In genomic region chr20:33915726-33916331, GRCh38 we compare ENCODE assay signal across 8 cellular contexts.
A peak's percentile ranks its signal among the peaks of the same experiment; 100 is the strongest.
DNase-seq lines count a peak whose midpoint lies in the region; ATAC-seq and TF ChIP-seq lines count a peak whose summit lies in the region.

No MANE protein-coding gene starts in this region.

- H2AFZ ChIP-seq in MM.1S (ENCODE audit: low read length), result no peak overlapping the region

- 0 out of 2 replicates have a peak, but pooled peaks cover 11% of the 10 kb centered on the region for H3F3A ChIP-seq in MM.1S (ENCODE audit: insufficient read depth, low read length)

- no peak for TF ChIP-seq POLR2A in prostate gland (IDR thresholded peaks at IDR 0.05)

- H3K4me1 ChIP-seq in MM.1S (ENCODE audit: low read length), result peaks cover 44% of the 10 kb centered on the region
- H3K4me1 ChIP-seq in prostate gland (replicated peaks), result no peaks in the 10 kb centered on the region

- no peaks in the 10 kb centered on the region for H3K79me2 ChIP-seq in MM.1S (ENCODE audit: low read length)

- H3K36me3 ChIP-seq in MM.1S (replicated peaks; ENCODE audit: insufficient read depth, low read length) (no peaks in the 10 kb centered on the region), prostate gland (no peaks in the 10 kb centered on the region)

- H3K27me3 ChIP-seq in MM.1S (replicated peaks; ENCODE audit: insufficient read depth, low read length), result no peaks in the 10 kb centered on the region
- no peaks in the 10 kb centered on the region for H3K27me3 ChIP-seq in prostate gland (replicated peaks; ENCODE audit: insufficient read depth)

- no peak overlapping the region for H3K4me2 ChIP-seq in MM.1S (ENCODE audit: low read depth, low read length)

- H3K27ac ChIP-seq in MM.1S (ENCODE audit: low read length), result no peak overlapping the region
- H3K27ac ChIP-seq in prostate gland, result no peak overlapping the region

- H3K9me3 ChIP-seq in MM.1S (replicated peaks; ENCODE audit: insufficient read depth, low read length) (no peaks in the 10 kb centered on the region), prostate gland (no peaks in the 10 kb centered on the region)

- H3K4me3 ChIP-seq in MM.1S (ENCODE audit: low read length) (no peak overlapping the region), fibroblast of mammary gland (ENCODE audit: control insufficient read depth, low read depth, low read length) (no peak overlapping the region), prostate gland (no peak overlapping the region)

- 86% methylated on average over 6 of the region's 6 CpGs for WGBS in prostate gland

- peak; percentile 58 for TF ChIP-seq CTCF in MM.1S (IDR thresholded peaks at IDR 0.05; ENCODE audit: low read length)
- TF ChIP-seq CTCF in fibroblast of mammary gland (conservative IDR thresholded peaks at IDR 0.05; ENCODE audit: control insufficient read depth, insufficient read depth, low read depth, low read length), result peak; percentile 61
- TF ChIP-seq CTCF in prostate gland (IDR thresholded peaks at IDR 0.05), result peak in 3 of 4 experiments; percentile 23 to 52 (median 30)

- ATAC-seq in GM21526 (IDR thresholded peaks at IDR 0.05; ENCODE audit: low FRiP score, unreplicated experiment), result no peak

- no peak overlapping the region for H3K9ac ChIP-seq in MM.1S (ENCODE audit: low read length)

- no peaks in the 10 kb centered on the region for H3K9me2 ChIP-seq in MM.1S (replicated peaks; ENCODE audit: insufficient read depth, low read length)

- DNase-seq in D341Med (ENCODE audit: low spot score), result peak; percentile 80
- DNase-seq in MM.1S, result peak; percentile 47
- DNase-seq in activated CD8-positive, alpha-beta memory T cell treated with anti-CD3 and anti-CD28 coated beads, Interleukin-2, amount 50 U/mL, for 1 hour (ENCODE audit: extremely low read depth), result peak; percentile 4
- DNase-seq in fibroblast of mammary gland (ENCODE audit: low read depth), result no peak
- no peak for DNase-seq in prostate gland (ENCODE audit: low spot score)
- DNase-seq in H4 (ENCODE audit: low spot score), result no peak
- no peak for DNase-seq in NCI-H2029 (lab: John Stamatoyannopoulos, UW)

- H4K20me1 ChIP-seq in MM.1S (ENCODE audit: insufficient read depth, low read length), result no peaks in the 10 kb centered on the region

- intact Hi-C loops in prostate gland (cut with DNase I), result no loop called here

Comparison
In these comparisons a context has a peak if more than half of its experiments do, and no peak if none do; other contexts are left out.
1. DNase-seq: peak in D341Med (single experiment), MM.1S (single experiment) and activated CD8-positive, alpha-beta memory T cell treated with anti-CD3 and anti-CD28 coated beads, Interleukin-2, amount 50 U/mL, for 1 hour (single experiment); none in fibroblast of mammary gland (single experiment), prostate gland (single experiment), H4 (single experiment) and NCI-H2029 (single experiment).
2. Peak in every context shown above with its lines, with median percentiles within 50 percentile points of each other: CTCF ChIP-seq.